1 cellular context compared by ENCODE assay signal in genomic region chr15:40443255-40443654, GRCh38.
TF ChIP-seq lines count a peak whose summit lies in the region.

No MANE protein-coding gene starts in this region.

TF ChIP-seq in HepG2, 621 proteins besides CTCF, POLR2A, EP300 and RAD21:
- peak; percentile 7 for TF ChIP-seq TEAD3 (CRISPR knock-in tag; optimal IDR thresholded peaks at IDR 0.05; ENCODE audit: borderline replicate concordance)
- no peak for TF ChIP-seq ARID2 (CRISPR knock-in tag; IDR thresholded peaks at IDR 0.05; ENCODE audit: borderline replicate concordance)
